Comparison of ENCODE assay signal across 22 cellular contexts in genomic region chr6:137119196-137120104, GRCh38. TPM values are rescaled to one million over a fixed set of nuclear protein-coding genes. Genes with fewer than 3 reads are reported as not detected.
"Had no signal": no experiment of that assay in that cellular context is flagged by ENCODE, and none has a peak within 500 bp of the region (broad histone marks: within the 10 kb centered on the region; RNA-seq: fewer than 3 reads in every experiment).

No MANE protein-coding gene starts in this region.

- H3K4me3 Mint-ChIP-seq: activated B cell treated with CpG ODN at 0.5 μM for 24 hours; activated CD8-positive, alpha-beta T cell treated with anti-CD3 and anti-CD28 coated beads, Interleukin-2, amount 10 ng/mL, durations not matched to agents 7 days and 5 days; activated T-cell treated with anti-CD3 and anti-CD28 coated beads, Interleukin-2, amount 50 U/mL, for 72 hours; brain; central memory CD8-positive, alpha-beta T cell; neural crest cell; stimulated activated memory B cell treated with anti-CD40 and anti-IgM and Interleukin-4, amounts not matched to agents 10 μg/mL and 1 μg/mL and 100 μg/mL, for 72 hours; T-helper 17 cell had no signal

- H3K4me1 ChIP-seq: lower lobe of right lung had no signal

- H3K36me3 ChIP-seq: lower lobe of right lung, thyroid gland had no signal

- DNase-seq: activated B cell treated with CpG ODN at 0.5 μM for 24 hours; activated CD4-positive, alpha-beta T cell treated with anti-CD3 and anti-CD28 coated beads for 48 hours; activated CD8-positive, alpha-beta memory T cell treated with anti-CD3 and anti-CD28 coated beads, Interleukin-2, amount 50 U/mL, for 4 hours; activated CD8-positive, alpha-beta T cell treated with anti-CD3 and anti-CD28 coated beads, Interleukin-2, amount 10 ng/mL, durations not matched to agents 7 days and 5 days; activated gamma-delta T cell; activated T-cell treated with anti-CD3 and anti-CD28 coated beads, Interleukin-2, amount 50 U/mL, for 72 hours; amniotic stem cell; hippocampal formation; kidney; lower lobe of right lung; midbrain; stimulated activated CD4-positive, alpha-beta T cell treated with anti-CD3 and anti-CD28 coated beads, Interleukin-2, amount 100 ng/mL, for 48 hours; T-helper 17 cell; thyroid gland had no signal

- H3K4me1 Mint-ChIP-seq: brain had no signal

- H3K27ac ChIP-seq: coronary artery, lower lobe of right lung, thyroid gland had no signal

- H3K4me3 ChIP-seq: coronary artery, lower lobe of right lung, thyroid gland had no signal

- H3K27me3 ChIP-seq: thyroid gland had no signal

- H3K27me3 Mint-ChIP-seq: activated B cell treated with CpG ODN at 0.5 μM for 24 hours; central memory CD8-positive, alpha-beta T cell; stimulated activated memory B cell treated with anti-CD40 and anti-IgM and Interleukin-4, amounts not matched to agents 10 μg/mL and 1 μg/mL and 100 μg/mL, for 72 hours; T-helper 17 cell had no signal

- ATAC-seq: activated CD8-positive, alpha-beta T cell treated with anti-CD3 and anti-CD28 coated beads, Interleukin-2, amount 10 ng/mL, durations not matched to agents 7 days and 5 days; activated naive CD4-positive, alpha-beta T cell treated with anti-CD3 and anti-CD28 coated beads, Interleukin-2, amount 50 U/mL, for 72 hours; activated T-cell treated with anti-CD3 and anti-CD28 coated beads, Interleukin-2, amount 50 U/mL, for 72 hours; esophagus mucosa; lower lobe of right lung; stimulated activated memory B cell treated with anti-CD40 and anti-IgM and Interleukin-4, amounts not matched to agents 10 μg/mL and 1 μg/mL and 100 μg/mL, for 72 hours; T-helper 17 cell had no signal

- H3K9me3 ChIP-seq: thyroid gland had no signal

- H3K36me3 Mint-ChIP-seq: brain; stimulated activated memory B cell treated with anti-CD40 and anti-IgM and Interleukin-4, amounts not matched to agents 10 μg/mL and 1 μg/mL and 100 μg/mL, for 72 hours had no signal

- FAIRE-seq: kidney had no signal

- H3K9me3 Mint-ChIP-seq: central memory CD8-positive, alpha-beta T cell had no signal

- H3K27ac Mint-ChIP-seq: activated CD8-positive, alpha-beta T cell treated with anti-CD3 and anti-CD28 coated beads, Interleukin-2, amount 10 ng/mL, durations not matched to agents 7 days and 5 days; activated naive CD4-positive, alpha-beta T cell treated with anti-CD3 and anti-CD28 coated beads, Interleukin-2, amount 50 U/mL, for 72 hours; activated T-cell treated with anti-CD3 and anti-CD28 coated beads, Interleukin-2, amount 50 U/mL, for 72 hours; brain; stimulated activated memory B cell treated with anti-CD40 and anti-IgM and Interleukin-4, amounts not matched to agents 10 μg/mL and 1 μg/mL and 100 μg/mL, for 72 hours; T-helper 17 cell had no signal

RNA-seq across cellular contexts. Expression of gene IL22RA2, which starts 54.0 kb away (rescaled TPM):
- total RNA-seq: activated B cell treated with CpG ODN at 0.5 μM for 24 hours; activated CD8-positive, alpha-beta T cell treated with anti-CD3 and anti-CD28 coated beads, Interleukin-2, amount 10 ng/mL, durations not matched to agents 7 days and 5 days; activated naive CD4-positive, alpha-beta T cell treated with anti-CD3 and anti-CD28 coated beads, Interleukin-2, amount 50 U/mL, for 72 hours; activated T-cell treated with anti-CD3 and anti-CD28 coated beads, Interleukin-2, amount 50 U/mL, for 72 hours; esophagus mucosa; kidney; lower lobe of right lung; neural crest cell; osteoblast; T-helper 17 cell; thyroid gland had no signal
